18 cellular contexts compared by ENCODE assay signal in the genomic region with DNA sequence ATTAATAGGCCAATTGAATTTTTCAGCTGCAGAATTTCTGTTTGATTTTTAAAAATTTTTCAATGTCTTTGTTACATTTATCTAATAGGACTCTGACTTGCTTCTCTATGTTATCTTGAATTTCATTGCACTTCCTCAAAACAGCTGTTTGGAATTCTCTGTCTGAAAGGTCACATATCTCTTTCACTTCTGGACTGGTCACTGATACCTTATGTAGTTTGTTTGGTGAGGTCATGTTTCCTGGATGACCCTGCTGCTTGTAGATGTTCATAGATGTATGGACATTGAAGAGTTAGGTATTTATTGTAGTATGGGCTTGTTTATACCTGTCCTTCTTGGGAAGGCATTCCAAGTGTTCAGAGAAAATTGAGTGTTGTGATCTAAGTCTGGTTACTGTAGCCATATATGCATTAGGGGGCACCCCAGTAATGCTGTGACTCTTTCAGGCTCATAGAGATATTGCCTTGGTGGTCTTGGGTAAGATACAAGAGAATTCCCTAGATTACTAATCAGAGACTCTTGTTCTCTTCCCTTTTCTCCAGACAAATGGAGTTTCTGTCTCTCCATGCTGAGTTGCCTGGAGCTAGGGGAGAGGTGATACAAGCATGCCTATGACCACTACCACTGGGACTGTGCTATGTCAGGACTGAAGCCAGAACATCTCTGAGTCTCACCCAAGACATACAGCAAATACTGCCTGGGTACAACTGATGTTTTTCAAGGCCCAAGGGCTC.
"Had no signal": no experiment of that assay in that cellular context is flagged by ENCODE, and none has a peak within 500 bp of the region (broad histone marks: within the 10 kb centered on the region; RNA-seq: fewer than 3 reads in every experiment).

No MANE protein-coding gene starts in this region.

- H3K4me3 Mint-ChIP-seq: activated CD4-positive, alpha-beta T cell treated with anti-CD3 and anti-CD28 coated beads, Interleukin-2, amount 10 ng/mL, durations not matched to agents 24 days and 14 days; activated CD8-positive, alpha-beta T cell treated with anti-CD3 and anti-CD28 coated beads for 36 hours; activated naive CD4-positive, alpha-beta T cell treated with anti-CD3 and anti-CD28 coated beads for 36 hours; activated T-cell treated with anti-CD3 and anti-CD28 coated beads, Interleukin-2, amount 50 U/mL, for 24 hours; immature natural killer cell; memory B cell; naive thymus-derived CD4-positive, alpha-beta T cell; stimulated activated naive B cell treated with anti-CD40 and anti-IgM and Interleukin-4, amounts not matched to agents 10 μg/mL and 1 μg/mL and 100 μg/mL, for 72 hours had no signal

- H3K27ac Mint-ChIP-seq: activated CD4-positive, alpha-beta T cell treated with anti-CD3 and anti-CD28 coated beads, Interleukin-2, amount 10 ng/mL, durations not matched to agents 24 days and 14 days; activated CD8-positive, alpha-beta T cell treated with anti-CD3 and anti-CD28 coated beads for 36 hours; activated naive CD4-positive, alpha-beta T cell treated with anti-CD3 and anti-CD28 coated beads for 36 hours; activated T-cell treated with anti-CD3 and anti-CD28 coated beads, Interleukin-2, amount 50 U/mL, for 24 hours; activated T-helper 2 cell treated with anti-CD3 and anti-CD28 coated beads, Interferon-gamma antibody, Interleukin-2, Interleukin-4, amounts not matched to agents 10 μg/mL and 5 μg/mL and 100 μg/mL, durations not matched to agents 14 hours and 24 hours and 36 hours; immature natural killer cell; memory B cell; naive thymus-derived CD4-positive, alpha-beta T cell; stimulated activated naive B cell treated with anti-CD40 and anti-IgM and Interleukin-4, amounts not matched to agents 10 μg/mL and 1 μg/mL and 100 μg/mL, for 72 hours had no signal

- H3K9me3 Mint-ChIP-seq: activated CD4-positive, alpha-beta T cell treated with anti-CD3 and anti-CD28 coated beads, Interleukin-2, amount 10 ng/mL, durations not matched to agents 24 days and 14 days; activated CD8-positive, alpha-beta T cell treated with anti-CD3 and anti-CD28 coated beads for 36 hours; activated naive CD4-positive, alpha-beta T cell treated with anti-CD3 and anti-CD28 coated beads for 36 hours; activated T-cell treated with anti-CD3 and anti-CD28 coated beads, Interleukin-2, amount 50 U/mL, for 24 hours; activated T-helper 2 cell treated with anti-CD3 and anti-CD28 coated beads, Interferon-gamma antibody, Interleukin-2, Interleukin-4, amounts not matched to agents 10 μg/mL and 5 μg/mL and 100 μg/mL, durations not matched to agents 14 hours and 24 hours and 36 hours; immature natural killer cell; memory B cell; naive thymus-derived CD4-positive, alpha-beta T cell; stimulated activated naive B cell treated with anti-CD40 and anti-IgM and Interleukin-4, amounts not matched to agents 10 μg/mL and 1 μg/mL and 100 μg/mL, for 72 hours had no signal

- H3K27me3 ChIP-seq: body of pancreas, dorsolateral prefrontal cortex, ovary, sigmoid colon, upper lobe of right lung had no signal

- H3K4me3 ChIP-seq: body of pancreas, dorsolateral prefrontal cortex, ovary, sigmoid colon, thoracic aorta, upper lobe of right lung had no signal

- H3K9me3 ChIP-seq: body of pancreas, ovary, sigmoid colon, thoracic aorta, upper lobe of right lung had no signal

- H3K36me3 ChIP-seq: ovary, sigmoid colon, thoracic aorta, upper lobe of right lung had no signal

- H3K4me1 ChIP-seq: body of pancreas, sigmoid colon, upper lobe of right lung had no signal

- ATAC-seq: activated CD8-positive, alpha-beta T cell treated with anti-CD3 and anti-CD28 coated beads for 36 hours; body of pancreas; left ventricle myocardium superior; naive thymus-derived CD4-positive, alpha-beta T cell; upper lobe of right lung had no signal

- FAIRE-seq: TTC549 had no signal

- H3K27me3 Mint-ChIP-seq: activated CD4-positive, alpha-beta T cell treated with anti-CD3 and anti-CD28 coated beads, Interleukin-2, amount 10 ng/mL, durations not matched to agents 24 days and 14 days; activated CD8-positive, alpha-beta T cell treated with anti-CD3 and anti-CD28 coated beads for 36 hours; activated T-cell treated with anti-CD3 and anti-CD28 coated beads, Interleukin-2, amount 50 U/mL, for 24 hours; memory B cell; naive thymus-derived CD4-positive, alpha-beta T cell; stimulated activated naive B cell treated with anti-CD40 and anti-IgM and Interleukin-4, amounts not matched to agents 10 μg/mL and 1 μg/mL and 100 μg/mL, for 72 hours had no signal

- H3K4me1 Mint-ChIP-seq: activated CD4-positive, alpha-beta T cell treated with anti-CD3 and anti-CD28 coated beads, Interleukin-2, amount 10 ng/mL, durations not matched to agents 24 days and 14 days; immature natural killer cell; memory B cell; naive thymus-derived CD4-positive, alpha-beta T cell had no signal

- DNase-seq: activated CD4-positive, alpha-beta T cell treated with anti-CD3 and anti-CD28 coated beads, Interleukin-2, amount 10 ng/mL, durations not matched to agents 24 days and 14 days; activated CD8-positive, alpha-beta T cell treated with anti-CD3 and anti-CD28 coated beads for 36 hours; activated naive CD4-positive, alpha-beta T cell treated with anti-CD3 and anti-CD28 coated beads for 36 hours; activated T-cell treated with anti-CD3 and anti-CD28 coated beads, Interleukin-2, amount 50 U/mL, for 24 hours; body of pancreas; caudate nucleus; dorsolateral prefrontal cortex; immature natural killer cell; left ventricle myocardium superior; naive thymus-derived CD4-positive, alpha-beta T cell; ovary; sigmoid colon; stimulated activated naive B cell treated with anti-CD40 and anti-IgM and Interleukin-4, amounts not matched to agents 10 μg/mL and 1 μg/mL and 100 μg/mL, for 72 hours; upper lobe of right lung had no signal

- H3K27ac ChIP-seq: body of pancreas, dorsolateral prefrontal cortex, ovary, sigmoid colon, thoracic aorta, upper lobe of right lung had no signal
